8 cellular contexts compared by ENCODE assay signal in genomic region chr12:120580787-120581723, GRCh38. TPM values are rescaled to one million over a fixed set of nuclear protein-coding genes. Genes with fewer than 3 reads are reported as not detected.
DNase-seq lines count a peak whose midpoint lies in the region; TF ChIP-seq lines count a peak whose summit lies in the region.

A gene with protein sequence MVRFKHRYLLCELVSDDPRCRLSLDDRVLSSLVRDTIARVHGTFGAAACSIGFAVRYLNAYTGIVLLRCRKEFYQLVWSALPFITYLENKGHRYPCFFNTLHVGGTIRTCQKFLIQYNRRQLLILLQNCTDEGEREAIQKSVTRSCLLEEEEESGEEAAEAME (minus strand): TSS chr12:120581402. CDS start chr12:120581362, 40 bp downstream.

- H4K91ac ChIP-seq in H9 (ENCODE audit: insufficient read length, low read depth, low read length), result no peak within 1 kb of the TSS

- H2BK5ac ChIP-seq in H9 (ENCODE audit: insufficient read length, low read length), result no peak within 1 kb of the TSS

- no peak within 1 kb of the TSS for H3K56ac ChIP-seq in H9 (ENCODE audit: insufficient read length, low read depth, low read length)

- H3K36me3 ChIP-seq in MG63, result peaks cover 36% of the 10 kb centered on the region

- H2BK12ac ChIP-seq in H9 (ENCODE audit: insufficient read length, low read depth, low read length), result no peak within 1 kb of the TSS

- H3K23me2 ChIP-seq in H9 (ENCODE audit: insufficient read length, low read depth, low read length, poor library complexity, severe bottlenecking), result peaks cover 3% of the 10 kb centered on the region

- H3K27me3 ChIP-seq in H9 (ENCODE audit: insufficient read depth, low read length) (no peaks in the 10 kb centered on the region; the same call in 1 of the 2 replicates), MG63 (0 out of 2 replicates have a peak, but pooled peaks cover 2% of the 10 kb centered on the region)

- H3K4me3 ChIP-seq in MG63, result peak within 1 kb of the TSS; percentile 99
- H3K4me3 ChIP-seq in fibroblast of the aortic adventitia (ENCODE audit: low read depth, low read length), result peak within 1 kb of the TSS; percentile 97

- H3K9me3 ChIP-seq in H9 (ENCODE audit: control insufficient read depth, low read depth, low read length) (no peaks in the 10 kb centered on the region), MG63 (no peaks in the 10 kb centered on the region)

- peak; percentile 100 for DNase-seq in ELR (ENCODE audit: low read depth)
- DNase-seq in H9, result peak; percentile 99
- peak; percentile 94 for DNase-seq in MG63
- peak; percentile 99 for DNase-seq in SHP77 treated with DMSO at 0.1 percent for 48 hours (lab: John Stamatoyannopoulos, UW)
- peak; percentile 97 for DNase-seq in activated effector memory CD4-positive, alpha-beta T cell treated with anti-CD3 and anti-CD28 coated beads, Interleukin-2, amount 50 U/mL, for 16 hours
- DNase-seq in fibroblast of the aortic adventitia (ENCODE audit: low read depth), result peak; percentile 98

- no peak within 1 kb of the TSS for H3K4ac ChIP-seq in H9 (ENCODE audit: low read depth, low read length)

- H2AK5ac ChIP-seq in H9 (ENCODE audit: insufficient read length, low read length), result no peak within 1 kb of the TSS

- H3K9ac ChIP-seq in H9 (ENCODE audit: extremely low read depth, insufficient read length, low read length), result peak within 1 kb of the TSS; percentile 75

- H3K4me1 ChIP-seq in H9 (ENCODE audit: insufficient read depth, low read length), result no peaks in the 10 kb centered on the region

- H3K79me1 ChIP-seq in H9 (ENCODE audit: insufficient read depth, low read depth, low read length, poor library complexity, severe bottlenecking), result no peaks in the 10 kb centered on the region

- peaks cover 21% of the 10 kb centered on the region for H3K27me3 Mint-ChIP-seq in H9 (ENCODE audit: low read depth)
- H3K27me3 Mint-ChIP-seq in nephron (ENCODE audit: low read depth), result peaks cover 36% of the 10 kb centered on the region
- H3K27me3 Mint-ChIP-seq in stimulated activated naive CD8-positive, alpha-beta T cell treated with anti-CD3 and anti-CD28 coated beads, Interleukin-15, Interleukin-2, amounts not matched to agents 100 ng/mL and 50 ng/mL, for 24 hours, result peaks cover 10% of the 10 kb centered on the region

- H4K20me1 ChIP-seq in H9 (ENCODE audit: control insufficient read depth, insufficient read depth, insufficient read length), result no peaks in the 10 kb centered on the region

- no peak within 1 kb of the TSS for H2BK20ac ChIP-seq in H9 (ENCODE audit: low read depth, low read length, poor library complexity, severe bottlenecking)

- no peak for TF ChIP-seq CTCF in H9 (conservative IDR thresholded peaks at IDR 0.05)
- TF ChIP-seq CTCF in fibroblast of the aortic adventitia (IDR thresholded peaks at IDR 0.05; ENCODE audit: insufficient read depth, low read length), result no peak
- no peak for TF ChIP-seq CTCF in nephron (IDR thresholded peaks at IDR 0.05; ENCODE audit: unreplicated experiment in 3 of 3)

- no CpG with 5 or more reads among the region's 56 CpGs for WGBS in H9 (ENCODE audit: extremely low coverage, insufficient read length, low lambda C conversion rate)

- H3K27ac ChIP-seq in H9 (ENCODE audit: insufficient read length, low read depth, low read length), result no peak within 1 kb of the TSS

- H3K4me2 ChIP-seq in H9 (ENCODE audit: insufficient read depth, insufficient read length, low read length), result peak within 1 kb of the TSS; percentile 76

- H3K4me3 Mint-ChIP-seq in H9, result peak within 1 kb of the TSS; percentile 99
- peak within 1 kb of the TSS; percentile 96 to 100 (median 98) for H3K4me3 Mint-ChIP-seq in nephron
- peak within 1 kb of the TSS; percentile 98 for H3K4me3 Mint-ChIP-seq in stimulated activated naive CD8-positive, alpha-beta T cell treated with anti-CD3 and anti-CD28 coated beads, Interleukin-15, Interleukin-2, amounts not matched to agents 100 ng/mL and 50 ng/mL, for 24 hours

- no peak within 1 kb of the TSS for H4K8ac ChIP-seq in H9 (replicated peaks; ENCODE audit: insufficient read length, low read depth, low read length)

- peaks cover 16 to 43% (median 34%) of the 10 kb centered on the region in 3 experiments for H3K36me3 Mint-ChIP-seq in H9 (ENCODE audit: insufficient read depth in 1 of 3, low read depth in 3 of 3)
- peaks cover 40% of the 10 kb centered on the region for H3K36me3 Mint-ChIP-seq in nephron (ENCODE audit: low read depth)
- peaks cover 37% of the 10 kb centered on the region for H3K36me3 Mint-ChIP-seq in stimulated activated naive CD8-positive, alpha-beta T cell treated with anti-CD3 and anti-CD28 coated beads, Interleukin-15, Interleukin-2, amounts not matched to agents 100 ng/mL and 50 ng/mL, for 24 hours (ENCODE audit: low read depth)

- H2BK15ac ChIP-seq in H9 (ENCODE audit: low read depth, low read length), result no peak within 1 kb of the TSS

- H3K14ac ChIP-seq in H9 (ENCODE audit: insufficient read depth, low read length), result peak within 1 kb of the TSS; percentile 80

- H3K18ac ChIP-seq in H9 (ENCODE audit: insufficient read length, low read depth, low read length), result peak within 1 kb of the TSS; percentile 47

- no peak within 1 kb of the TSS for H2BK120ac ChIP-seq in H9 (ENCODE audit: low read depth, low read length, poor library complexity, severe bottlenecking)

- H3K9me3 Mint-ChIP-seq in H9, result no peaks in the 10 kb centered on the region
- H3K9me3 Mint-ChIP-seq in nephron, result no peaks in the 10 kb centered on the region
- no peaks in the 10 kb centered on the region for H3K9me3 Mint-ChIP-seq in stimulated activated naive CD8-positive, alpha-beta T cell treated with anti-CD3 and anti-CD28 coated beads, Interleukin-15, Interleukin-2, amounts not matched to agents 100 ng/mL and 50 ng/mL, for 24 hours

- no peak within 1 kb of the TSS for H3T11ph ChIP-seq in H9 (ENCODE audit: low read length)

- H3K4me1 Mint-ChIP-seq in H9 (peaks cover 20 to 22% of the 10 kb centered on the region in 2 experiments), nephron (peaks cover 27% of the 10 kb centered on the region)
- H3K4me1 Mint-ChIP-seq in stimulated activated naive CD8-positive, alpha-beta T cell treated with anti-CD3 and anti-CD28 coated beads, Interleukin-15, Interleukin-2, amounts not matched to agents 100 ng/mL and 50 ng/mL, for 24 hours (ENCODE audit: low read depth), result peaks cover 44% of the 10 kb centered on the region

- no peaks in the 10 kb centered on the region for H3K79me2 ChIP-seq in H9 (ENCODE audit: insufficient read depth, low read length)

- H4K5ac ChIP-seq in H9 (ENCODE audit: insufficient read length, low read depth, low read length), result no peak within 1 kb of the TSS

- H2AFZ ChIP-seq in H9 (ENCODE audit: low read length), result no peak within 1 kb of the TSS

- H3K23ac ChIP-seq in H9 (ENCODE audit: insufficient read length, low read depth, low read length), result no peak within 1 kb of the TSS

- peak within 1 kb of the TSS; percentile 85 to 98 (median 98); a peak in 5 of 7 replicates for H3K27ac Mint-ChIP-seq in H9
- H3K27ac Mint-ChIP-seq in nephron, result peak within 1 kb of the TSS; percentile 49 to 82 (median 77)
- H3K27ac Mint-ChIP-seq in stimulated activated naive CD8-positive, alpha-beta T cell treated with anti-CD3 and anti-CD28 coated beads, Interleukin-15, Interleukin-2, amounts not matched to agents 100 ng/mL and 50 ng/mL, for 24 hours, result peak within 1 kb of the TSS; percentile 90

RNA-seq across cellular contexts. Expression of the gene that starts here (rescaled TPM):
- 64.0 and 65.8 TPM in 2 replicates for total RNA-seq in H9 (2021)
- total RNA-seq in MG63 (2014; rRNA removed; shearing (Covaris generic); ENCODE audit: low replicate concordance), result 38.0 and 66.2 TPM in 2 replicates
- total RNA-seq in fibroblast of the aortic adventitia (ENCODE audit: low replicate concordance), result 17.5 and 31.3 TPM in 2 replicates
